Comparison of ENCODE assay signal across 23 cellular contexts in the genomic region with DNA sequence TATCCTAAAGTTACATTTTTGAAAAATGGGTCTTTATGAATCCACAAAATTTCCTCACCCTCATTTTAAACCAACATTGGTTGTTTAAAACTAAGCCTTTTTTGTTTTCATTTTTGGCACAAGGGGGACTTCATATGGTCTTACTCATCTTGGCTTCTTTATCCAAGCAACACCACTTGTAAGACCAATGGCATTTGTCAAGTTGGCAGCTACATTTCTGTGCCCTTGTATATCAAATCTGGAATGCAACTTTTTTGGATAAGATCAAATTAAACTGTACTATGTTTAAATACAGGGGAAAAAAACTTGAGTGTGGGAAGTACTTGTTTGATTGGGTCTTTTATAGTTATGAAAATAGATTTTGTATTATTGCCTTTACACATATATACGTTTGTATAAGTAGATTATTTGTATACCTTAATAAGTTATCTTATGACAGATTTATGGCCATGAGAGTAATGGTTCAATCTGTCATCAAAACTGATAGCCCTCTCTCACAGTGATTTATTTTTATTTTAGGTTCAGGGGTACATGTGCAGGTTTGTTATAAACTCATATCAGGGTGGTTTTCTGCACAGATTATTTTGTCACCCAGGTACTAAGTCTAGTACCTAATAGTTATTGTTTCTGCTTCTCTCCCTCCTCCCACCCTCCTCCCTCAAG. TPM values are rescaled to one million over a fixed set of nuclear protein-coding genes. Genes with fewer than 3 reads are reported as not detected.
DNase-seq lines count a peak whose midpoint lies in the region; ATAC-seq and TF ChIP-seq lines count a peak whose summit lies in the region.
"Had no signal": no experiment of that assay in that cellular context is flagged by ENCODE, and none has a peak within 500 bp of the region (broad histone marks: within the 10 kb centered on the region; RNA-seq: fewer than 3 reads in every experiment).

No MANE protein-coding gene starts in this region.

- no peak overlapping the region for H3K4me2 ChIP-seq in osteoblast (ENCODE audit: insufficient read depth, low read length)
- H3K4me2 ChIP-seq: smooth muscle cell had no signal

- H3K27me3 ChIP-seq in osteoblast (ENCODE audit: insufficient read depth, low read length) (no peaks in the 10 kb centered on the region), heart left ventricle (no peaks in the 10 kb centered on the region)
- no peaks in the 10 kb centered on the region for H3K27me3 ChIP-seq in effector memory CD4-positive, alpha-beta T cell (replicated peaks; ENCODE audit: control insufficient read depth, insufficient read depth, low read length, poor library complexity, severe bottlenecking)
- H3K27me3 ChIP-seq: BE2C, dorsolateral prefrontal cortex, heart right ventricle, left lung, SJCRH30, transverse colon had no signal

- ATAC-seq in heart left ventricle (no peak), GM18873 (IDR thresholded peaks at IDR 0.05; ENCODE audit: low FRiP score, unreplicated experiment) (no peak)
- ATAC-seq: activated naive CD8-positive, alpha-beta T cell treated with anti-CD3 and anti-CD28 coated beads, Interleukin-2, amount 50 U/mL, for 24 hours; heart right ventricle; left lung had no signal

- no peak for TF ChIP-seq POLR2A in heart left ventricle (IDR thresholded peaks at IDR 0.05)

- 54 to 73% (median 67%) methylated on average over 1 of the region's 1 CpG for WGBS in heart left ventricle, 4 donors

- intact Hi-C loops in heart left ventricle (cut with DNase I), result loop anchor here in 1 of 10 donors (10.0 kb wide), 1 partner anchor 216 kb away; a partner anchor contains a TSS

- H3K9me3 ChIP-seq in osteoblast (ENCODE audit: low read depth, low read length) (no peaks in the 10 kb centered on the region), heart left ventricle (no peaks in the 10 kb centered on the region)
- no peaks in the 10 kb centered on the region for H3K9me3 ChIP-seq in effector memory CD4-positive, alpha-beta T cell (ENCODE audit: control insufficient read depth, low read length)
- H3K9me3 ChIP-seq: BE2C, heart right ventricle, left lung, SJCRH30, transverse colon had no signal

- POLR2A ChIA-PET in RWPE1 (lab: Yijun Ruan, JAX; ENCODE audit: low non-redundant PET), result no interaction called here

- CTCF ChIA-PET in RWPE1 (lab: Yijun Ruan, JAX), result no interaction called here

- H3K27ac ChIP-seq in osteoblast (ENCODE audit: low read depth, low read length), result no peak overlapping the region
- no peak overlapping the region for H3K27ac ChIP-seq in heart left ventricle
- no peak overlapping the region for H3K27ac ChIP-seq in RWPE1
- H3K27ac ChIP-seq in effector memory CD4-positive, alpha-beta T cell (ENCODE audit: insufficient read depth, low read length, poor library complexity, severe bottlenecking), result no peak overlapping the region
- H3K27ac ChIP-seq: dorsolateral prefrontal cortex, epithelial cell of prostate, heart right ventricle, left lung, SJCRH30, transverse colon had no signal

- no peak overlapping the region for H3K4me3 ChIP-seq in osteoblast (ENCODE audit: insufficient read depth, low read length)
- H3K4me3 ChIP-seq in heart left ventricle, result no peak overlapping the region
- H3K4me3 ChIP-seq in effector memory CD4-positive, alpha-beta T cell (ENCODE audit: insufficient read depth, low read depth, low read length, poor library complexity, severe bottlenecking), result no peak overlapping the region
- H3K4me3 ChIP-seq: dorsolateral prefrontal cortex, heart right ventricle, left lung, SJCRH30, smooth muscle cell, transverse colon had no signal

- H3K36me3 ChIP-seq in osteoblast (ENCODE audit: insufficient read depth, low read length) (peaks cover 28% of the 10 kb centered on the region), heart left ventricle (peaks cover 0 to 49% (median 23%) of the 10 kb centered on the region in 9 donors)
- H3K36me3 ChIP-seq in effector memory CD4-positive, alpha-beta T cell (ENCODE audit: control insufficient read depth, insufficient read depth, low read length), result peaks cover 6% of the 10 kb centered on the region

- no peak overlapping the region for H2AFZ ChIP-seq in osteoblast (ENCODE audit: low read length)

- H3K4me1 ChIP-seq in osteoblast (ENCODE audit: insufficient read depth, low read length), result peaks cover 7% of the 10 kb centered on the region
- H3K4me1 ChIP-seq in heart left ventricle, result peaks cover 0 to 8% (median 0%) of the 10 kb centered on the region in 12 donors
- H3K4me1 ChIP-seq in effector memory CD4-positive, alpha-beta T cell (ENCODE audit: control insufficient read depth, insufficient read depth, low read length, poor library complexity, severe bottlenecking), result no peaks in the 10 kb centered on the region
- H3K4me1 ChIP-seq: left lung had no signal

- H4K20me1 ChIP-seq in osteoblast (ENCODE audit: insufficient read depth, low read length), result no peaks in the 10 kb centered on the region

- DNase-seq in EL, result peak; percentile 41
- DNase-seq in NCI-H226, result peak; percentile 50
- DNase-seq in fibroblast of gingiva (ENCODE audit: low read depth), result peak; percentile 76
- peak; percentile 81 for DNase-seq in osteoblast (ENCODE audit: insufficient read length, low spot score, missing footprints)
- no peak for DNase-seq in heart left ventricle
- DNase-seq in RWPE1 (ENCODE audit: low spot score), result no peak
- no peak for DNase-seq in effector memory CD4-positive, alpha-beta T cell
- DNase-seq: activated CD4-positive, alpha-beta T cell treated with anti-CD3 and anti-CD28 coated beads, Interleukin-2, amount 50 U/mL, for 4 hours; activated effector memory CD4-positive, alpha-beta T cell treated with anti-CD3 and anti-CD28 coated beads, Interleukin-2, amount 50 U/mL, for 16 hours; activated naive CD8-positive, alpha-beta T cell treated with anti-CD3 and anti-CD28 coated beads, Interleukin-2, amount 50 U/mL, for 24 hours; BE2C; caudate nucleus; COR-L47; dorsolateral prefrontal cortex; heart right ventricle; left lung; NCI-H187; SJCRH30; stimulated activated CD4-positive, alpha-beta T cell treated with anti-CD3 and anti-CD28 coated beads, Interleukin-4, amount 100 ng/mL, for 24 hours; transverse colon had no signal

- no peaks in the 10 kb centered on the region for H3K79me2 ChIP-seq in osteoblast (ENCODE audit: insufficient read depth, low read length)

- no peak for TF ChIP-seq CTCF in osteoblast (IDR thresholded peaks at IDR 0.05; ENCODE audit: extremely low read depth, low read depth, low read length)
- no peak for TF ChIP-seq CTCF in heart left ventricle (IDR thresholded peaks at IDR 0.05)
- no peak for TF ChIP-seq CTCF in RWPE1 (conservative IDR thresholded peaks at IDR 0.05; ENCODE audit: low read depth)

RNA-seq across cellular contexts. Expression of a gene that starts 43.4 kb away (rescaled TPM):
- total RNA-seq in osteoblast (0.29 TPM in 1 of 2 replicates, not detected in the other), heart left ventricle (1 to 10 TPM in 4 of 9 donors, under 1 TPM in 5; 0.28 to 2.6 (median 0.99) TPM)
- under 1 TPM; 0.65 to 1.00 TPM for polyA plus RNA-seq in heart left ventricle

Comparison
In these comparisons a context has a peak if more than half of its experiments do, and no peak if none do; other contexts are left out.
1. DNase-seq: peak in EL (single experiment), NCI-H226 (single experiment), fibroblast of gingiva (single experiment) and osteoblast (single experiment); none in heart left ventricle (0 of 5), RWPE1 (single experiment) and effector memory CD4-positive, alpha-beta T cell (0 of 3).